Comparison of ENCODE assay signal across 12 cellular contexts in genomic region chr3:146470424-146470990, GRCh38. TPM values are rescaled to one million over a fixed set of nuclear protein-coding genes. Genes with fewer than 3 reads are reported as not detected.
A peak's percentile ranks its signal among the peaks of the same experiment; 100 is the strongest.
DNase-seq lines count a peak whose midpoint lies in the region; ATAC-seq and TF ChIP-seq lines count a peak whose summit lies in the region.
"Had no signal": no experiment of that assay in that cellular context is flagged by ENCODE, and none has a peak within 500 bp of the region (broad histone marks: within the 10 kb centered on the region; RNA-seq: fewer than 3 reads in every experiment).

No MANE protein-coding gene starts in this region.

- H3K4me2 ChIP-seq in BLaER1: peak overlapping the region; percentile 74
- peak overlapping the region; percentile 84 for H3K4me2 ChIP-seq in OCI-LY3 (ENCODE audit: low read length)
- H3K4me2 ChIP-seq in hepatocyte: peak overlapping the region; percentile 85

- H2AFZ ChIP-seq in OCI-LY3 (ENCODE audit: low read depth, low read length): no peak overlapping the region
- no peak overlapping the region for H2AFZ ChIP-seq in hepatocyte

- no peak overlapping the region for H3K27ac ChIP-seq in BLaER1
- H3K27ac ChIP-seq in CD4-positive, alpha-beta T cell (ENCODE audit: low read depth, low read length): no peak overlapping the region
- peak overlapping the region; percentile 82; the same call in 1 of the 2 replicates for H3K27ac ChIP-seq in OCI-LY3 (ENCODE audit: low read length)
- peak overlapping the region; percentile 88 for H3K27ac ChIP-seq in hepatocyte
- H3K27ac ChIP-seq: RWPE1 had no signal

- ATAC-seq in CD4-positive, alpha-beta T cell (ENCODE audit: poor library complexity): no peak
- no peak for ATAC-seq in GM19463 (IDR thresholded peaks at IDR 0.05; ENCODE audit: unreplicated experiment)

- H3K4me3 Mint-ChIP-seq in CD4-positive, alpha-beta T cell: peak overlapping the region; percentile 87
- H3K4me3 Mint-ChIP-seq: nephron progenitor cell had no signal

- no peaks in the 10 kb centered on the region for H3K9me3 Mint-ChIP-seq in CD4-positive, alpha-beta T cell

- H3K9ac ChIP-seq in BLaER1 (peak overlapping the region; percentile 63; the same call in 1 of the 2 replicates), OCI-LY3 (ENCODE audit: low read length) (no peak overlapping the region)

- H3K27me3 ChIP-seq in BLaER1 (no peaks in the 10 kb centered on the region), OCI-LY3 (ENCODE audit: low read depth, low read length) (no peaks in the 10 kb centered on the region), hepatocyte (no peaks in the 10 kb centered on the region)
- no peaks in the 10 kb centered on the region for H3K27me3 ChIP-seq in CD4-positive, alpha-beta T cell (ENCODE audit: control insufficient read depth, insufficient read depth, low read length)
- H3K27me3 ChIP-seq: suprapubic skin had no signal

- peaks cover 13% of the 10 kb centered on the region for H3K4me1 Mint-ChIP-seq in CD4-positive, alpha-beta T cell (ENCODE audit: low read depth)
- H3K4me1 Mint-ChIP-seq: nephron progenitor cell had no signal

- POLR2A ChIA-PET in CD4-positive, alpha-beta T cell (lab: Charles Lee): interaction anchor here (2.0 kb wide), 1 partner anchor 73 kb away, joined by 28 read pairs; the partner anchor contains the start of gene PLSCR1

- H3K4me1 ChIP-seq in BLaER1 (peaks cover 19% of the 10 kb centered on the region), OCI-LY3 (ENCODE audit: low read length) (peaks cover 64% of the 10 kb centered on the region), hepatocyte (ENCODE audit: insufficient read depth) (no peaks in the 10 kb centered on the region)

- no peaks in the 10 kb centered on the region for H3K9me3 ChIP-seq in BLaER1
- no peaks in the 10 kb centered on the region for H3K9me3 ChIP-seq in CD4-positive, alpha-beta T cell (ENCODE audit: control insufficient read depth, low read length)
- no peaks in the 10 kb centered on the region for H3K9me3 ChIP-seq in OCI-LY3 (ENCODE audit: insufficient read depth, low read length)
- no peaks in the 10 kb centered on the region for H3K9me3 ChIP-seq in hepatocyte (ENCODE audit: low read depth)
- H3K9me3 ChIP-seq: suprapubic skin had no signal

- no peak for TF ChIP-seq CTCF in CD4-positive, alpha-beta T cell (IDR thresholded peaks at IDR 0.05)
- no peak for TF ChIP-seq CTCF in OCI-LY3 (IDR thresholded peaks at IDR 0.05; ENCODE audit: low read depth, low read length)
- TF ChIP-seq CTCF in hepatocyte (IDR thresholded peaks at IDR 0.05; ENCODE audit: poor library complexity): no peak

- no peaks in the 10 kb centered on the region for H3K36me3 ChIP-seq in BLaER1
- H3K36me3 ChIP-seq in OCI-LY3 (replicated peaks; ENCODE audit: low read depth, low read length): no peaks in the 10 kb centered on the region
- no peaks in the 10 kb centered on the region for H3K36me3 ChIP-seq in hepatocyte (replicated peaks; ENCODE audit: insufficient read depth, low read depth)
- H3K36me3 ChIP-seq: suprapubic skin had no signal

- H4K20me1 ChIP-seq in BLaER1: no peaks in the 10 kb centered on the region
- H4K20me1 ChIP-seq in OCI-LY3 (ENCODE audit: insufficient read depth, low read length): no peaks in the 10 kb centered on the region
- no peaks in the 10 kb centered on the region for H4K20me1 ChIP-seq in hepatocyte (ENCODE audit: insufficient read depth, poor library complexity, severe bottlenecking)

- peak overlapping the region; percentile 81 for H3K27ac Mint-ChIP-seq in CD4-positive, alpha-beta T cell
- H3K27ac Mint-ChIP-seq: nephron progenitor cell had no signal

- H3K9me2 ChIP-seq in hepatocyte (replicated peaks; ENCODE audit: insufficient read depth): no peaks in the 10 kb centered on the region

- no peaks in the 10 kb centered on the region for H3K36me3 Mint-ChIP-seq in CD4-positive, alpha-beta T cell (ENCODE audit: low read depth)

- CTCF ChIA-PET in CD4-positive, alpha-beta T cell (lab: Charles Lee): no interaction called here

- WGBS in hepatocyte (ENCODE audit: low lambda C conversion rate, missing lambda C conversion rate): 83% methylated on average over 9 of the region's 9 CpGs

- H3K27me3 Mint-ChIP-seq in CD4-positive, alpha-beta T cell: peaks cover 5% of the 10 kb centered on the region

- intact Hi-C loops in CD4-positive, alpha-beta T cell (cut with DNase I, micrococcal nuclease): no loop called here

- H3K79me2 ChIP-seq in OCI-LY3 (ENCODE audit: low read length) (no peaks in the 10 kb centered on the region), hepatocyte (no peaks in the 10 kb centered on the region)

- H3K4me3 ChIP-seq in BLaER1 (no peak overlapping the region; the same call in 1 of the 2 replicates), OCI-LY3 (ENCODE audit: low read length) (peak overlapping the region; percentile 83), hepatocyte (no peak overlapping the region)

- no peak for DNase-seq in CD4-positive, alpha-beta T cell
- DNase-seq in hepatocyte (ENCODE audit: low spot score) (no peak), NCI-H1105 (lab: John Stamatoyannopoulos, UW) (no peak)
- no peak for DNase-seq in stimulated activated naive CD4-positive, alpha-beta T cell (lab: John Stamatoyannopoulos, UW)
- DNase-seq: nephron progenitor cell had no signal

RNA-seq across cellular contexts. Expression of gene PLSCR2, which starts 1.1 kb away (rescaled TPM):
- not detected for total RNA-seq in CD4-positive, alpha-beta T cell
- total RNA-seq in hepatocyte: not detected in 2 replicates
- 0.18 TPM in 1 of 2 replicates, not detected in the other for polyA plus RNA-seq in hepatocyte
- total RNA-seq: bronchial epithelial cell, NCI-H460, suprapubic skin had no signal

Comparison
In these comparisons a context has a peak if more than half of its experiments do, and no peak if none do; other contexts are left out.
1. H3K27ac ChIP-seq: peak in OCI-LY3 (single experiment) and hepatocyte (single experiment); none in BLaER1 (single experiment) and CD4-positive, alpha-beta T cell (single experiment).
2. Peak in every context shown above with its lines, with median percentiles within 50 percentile points of each other: H3K4me2 ChIP-seq.